18 cellular contexts compared by ENCODE assay signal in genomic region chr4:37447886-37448285, GRCh38.
"Had no signal": no experiment of that assay in that cellular context is flagged by ENCODE, and none has a peak within 500 bp of the region (broad histone marks: within the 10 kb centered on the region; RNA-seq: fewer than 3 reads in every experiment).

No MANE protein-coding gene starts in this region.

- H3K9me3 Mint-ChIP-seq: endodermal cell; naive thymus-derived CD4-positive, alpha-beta T cell had no signal

- DNase-seq: colonic mucosa; dermis blood vessel endothelial cell; endodermal cell; erythroblast; foreskin melanocyte; head of caudate nucleus; hippocampal formation; kidney glomerular epithelial cell; mesendoderm; naive thymus-derived CD4-positive, alpha-beta T cell; nephron progenitor cell; psoas muscle; retina; small intestine; stimulated activated CD4-positive, alpha-beta T cell treated with anti-CD3 and anti-CD28 coated beads, Interleukin-2, amount 100 ng/mL, for 48 hours; stimulated activated naive CD4-positive, alpha-beta T cell treated with Interleukin-2 at 50 U/mL for 16 hours had no signal

- H3K4me3 ChIP-seq: colonic mucosa, psoas muscle had no signal

- H3K27ac ChIP-seq: colonic mucosa, neutrophil, psoas muscle had no signal

- H3K4me1 ChIP-seq: colonic mucosa, psoas muscle had no signal

- H3K9me3 ChIP-seq: colonic mucosa, neutrophil, psoas muscle had no signal

- H3K27ac Mint-ChIP-seq: endodermal cell; naive thymus-derived CD4-positive, alpha-beta T cell; nephron progenitor cell had no signal

- H3K36me3 ChIP-seq: colonic mucosa, neutrophil had no signal

- H3K36me3 Mint-ChIP-seq: naive thymus-derived CD4-positive, alpha-beta T cell had no signal

- H3K4me1 Mint-ChIP-seq: endodermal cell had no signal

- H3K4me3 Mint-ChIP-seq: endodermal cell; naive thymus-derived CD4-positive, alpha-beta T cell; nephron progenitor cell had no signal

- ATAC-seq: naive thymus-derived CD4-positive, alpha-beta T cell; psoas muscle; sciatic nerve had no signal
